Comparison of ENCODE assay signal across 15 cellular contexts in genomic region chr2:61949458-61950107, GRCh38. TPM values are rescaled to one million over a fixed set of nuclear protein-coding genes. Genes with fewer than 3 reads are reported as not detected.
DNase-seq lines count a peak whose midpoint lies in the region; ATAC-seq and TF ChIP-seq lines count a peak whose summit lies in the region.
"Had no signal": no experiment of that assay in that cellular context is flagged by ENCODE, and none has a peak within 500 bp of the region (broad histone marks: within the 10 kb centered on the region; RNA-seq: fewer than 3 reads in every experiment).

No MANE protein-coding gene starts in this region.

- H3K4me2 ChIP-seq in HCT116 (ENCODE audit: low read length), result 0 out of 2 replicates have a peak overlapping the region, but pooled peaks have one; percentile 3

- H3K27me3 ChIP-seq in HCT116 (ENCODE audit: insufficient read depth, low read length), result no peaks in the 10 kb centered on the region
- H3K27me3 ChIP-seq in testis, result no peaks in the 10 kb centered on the region
- H3K27me3 ChIP-seq in CD8-positive, alpha-beta memory T cell (ENCODE audit: insufficient read depth, low read length, poor library complexity, severe bottlenecking), result no peaks in the 10 kb centered on the region

- TF ChIP-seq CTCF in HCT116 (IDR thresholded peaks at IDR 0.05 in 2 of 3, conservative IDR thresholded peaks at IDR 0.05 in 1 of 3; ENCODE audit: borderline replicate concordance in 1 of 3, insufficient read depth in 1 of 3, low read depth in 2 of 3, low read length in 2 of 3) (no peak), testis (IDR thresholded peaks at IDR 0.05) (no peak)

- intact Hi-C loops in HCT116 (cut with micrococcal nuclease) (no loop called here), testis (cut with DNase I; ENCODE audit: low total_unique reads) (no loop called here)

- no peak overlapping the region for H3K4me3 ChIP-seq in HCT116 (replicated peaks in 1 of 2; ENCODE audit: low read depth in 1 of 2, low read length in 2 of 2)
- no peak overlapping the region for H3K4me3 ChIP-seq in testis
- H3K4me3 ChIP-seq in CD8-positive, alpha-beta memory T cell (ENCODE audit: low read length), result no peak overlapping the region

- ATAC-seq in HCT116 (no peak), left lobe of liver (peak; percentile 33), GM18867 (IDR thresholded peaks at IDR 0.05; ENCODE audit: unreplicated experiment) (no peak)
- ATAC-seq: activated CD8-positive, alpha-beta T cell treated with anti-CD3 and anti-CD28 coated beads for 36 hours had no signal

- H3K9ac ChIP-seq in HCT116 (ENCODE audit: low read length), result no peak overlapping the region

- no peaks in the 10 kb centered on the region for H3K9me2 ChIP-seq in HCT116 (ENCODE audit: insufficient read depth)

- CTCF ChIA-PET in HCT116 (lab: Charles Lee), result no interaction called here
- CTCF ChIA-PET in CD8-positive, alpha-beta memory T cell (lab: Charles Lee), result no interaction called here

- H3K27me3 Mint-ChIP-seq in CD8-positive, alpha-beta memory T cell, result no peaks in the 10 kb centered on the region
- H3K27me3 Mint-ChIP-seq: activated CD8-positive, alpha-beta T cell treated with anti-CD3 and anti-CD28 coated beads for 36 hours had no signal

- 60 to 70% methylated on average over 5 of the region's 5 CpGs for WGBS in testis, 2 donors

- DNase-seq in HCT116 (ENCODE audit: low read depth, low spot score), result no peak
- DNase-seq in SK-MEL-5 (ENCODE audit: low read depth, low spot score), result peak; percentile 56
- DNase-seq in left lobe of liver (ENCODE audit: low spot score), result no peak
- peak; percentile 34 for DNase-seq in testis
- no peak for DNase-seq in CD8-positive, alpha-beta memory T cell
- no peak for DNase-seq in GM19240 (ENCODE audit: insufficient read length, low spot score)
- DNase-seq: activated CD8-positive, alpha-beta T cell treated with anti-CD3 and anti-CD28 coated beads for 36 hours; activated effector memory CD4-positive, alpha-beta T cell treated with Interleukin-2 at 50 U/mL for 16 hours; endodermal cell; immature natural killer cell; NCI-H1436; NCI-H526; T1000 had no signal

- no peak overlapping the region for H3K27ac ChIP-seq in HCT116 (ENCODE audit: low read depth, low read length)
- peak overlapping the region; percentile 73 to 81 for H3K27ac ChIP-seq in testis
- no peak overlapping the region for H3K27ac ChIP-seq in CD8-positive, alpha-beta memory T cell (ENCODE audit: low read depth, low read length)

- TF ChIP-seq POLR2A in HCT116 (IDR thresholded peaks at IDR 0.05; ENCODE audit: borderline replicate concordance, extremely low read depth, insufficient read depth, insufficient read length) (no peak), testis (IDR thresholded peaks at IDR 0.05) (no peak)

- H2AFZ ChIP-seq in HCT116 (ENCODE audit: low read depth, low read length, poor library complexity, severe bottlenecking), result no peak overlapping the region

- H3K27ac Mint-ChIP-seq in CD8-positive, alpha-beta memory T cell, result peak overlapping the region in 1 of 8 donors; percentile 35
- H3K27ac Mint-ChIP-seq: activated CD8-positive, alpha-beta T cell treated with anti-CD3 and anti-CD28 coated beads for 36 hours; CD14-positive monocyte; endodermal cell; immature natural killer cell had no signal

- no peaks in the 10 kb centered on the region for H4K20me1 ChIP-seq in HCT116 (ENCODE audit: insufficient read depth)

- POLR2A ChIA-PET in HCT116 (lab: Charles Lee), result no interaction called here
- POLR2A ChIA-PET in CD8-positive, alpha-beta memory T cell (lab: Charles Lee), result no interaction called here

- TF ChIP-seq RAD21 in HCT116 (IDR thresholded peaks at IDR 0.05; ENCODE audit: low read depth), result no peak

- no peaks in the 10 kb centered on the region; the same call in 1 of the 2 replicates for H3K79me2 ChIP-seq in HCT116 (ENCODE audit: insufficient read depth, low read length)

- RAD21 ChIA-PET in HCT116 (lab: Charles Lee; ENCODE audit: low non-redundant PET in 1 of 2, low total read pairs in 2 of 2, uncharacterized antibody in 2 of 2, unreplicated experiment in 2 of 2), result no interaction called here

- no peaks in the 10 kb centered on the region for H3K4me1 Mint-ChIP-seq in CD8-positive, alpha-beta memory T cell
- H3K4me1 Mint-ChIP-seq: endodermal cell had no signal

- in situ Hi-C loops in SK-MEL-5 (cut with HindIII; ENCODE audit: low pct_unique_long_range_greater_than_20kb, low sequenced_read_pairs), result no loop called here

- H3K9me3 ChIP-seq in HCT116 (ENCODE audit: control insufficient read depth in 1 of 2, insufficient read depth in 1 of 2, low read depth in 1 of 2, low read length in 2 of 2), result 0 out of 4 replicates have a peak, but pooled peaks cover 0 to 5% of the 10 kb centered on the region in 2 experiments
- H3K9me3 ChIP-seq in testis, result no peaks in the 10 kb centered on the region
- no peaks in the 10 kb centered on the region for H3K9me3 ChIP-seq in CD8-positive, alpha-beta memory T cell (ENCODE audit: low read length)

- H3K9me3 Mint-ChIP-seq in CD8-positive, alpha-beta memory T cell, result no peaks in the 10 kb centered on the region
- H3K9me3 Mint-ChIP-seq: immature natural killer cell had no signal

- peaks cover 5 to 14% (median 11%) of the 10 kb centered on the region in 3 donors for H3K36me3 Mint-ChIP-seq in CD8-positive, alpha-beta memory T cell

- no TSS peak for BruUV-seq in HCT116 (replicated peaks; lab: Mats Ljungman, UMichigan)

- H3K4me1 ChIP-seq in HCT116 (ENCODE audit: control insufficient read depth in 1 of 2, insufficient read depth in 2 of 2, low read length in 2 of 2), result peaks cover 17 to 22% of the 10 kb centered on the region in 2 experiments
- peaks cover 25% of the 10 kb centered on the region for H3K4me1 ChIP-seq in testis
- no peaks in the 10 kb centered on the region for H3K4me1 ChIP-seq in CD8-positive, alpha-beta memory T cell (ENCODE audit: insufficient read depth, low read length)

- no peaks in the 10 kb centered on the region for H3K36me3 ChIP-seq in HCT116 (ENCODE audit: control insufficient read depth in 1 of 2, insufficient read depth in 2 of 2, low read length in 2 of 2)
- H3K36me3 ChIP-seq in testis (ENCODE audit: low read depth, missing control alignments), result no peaks in the 10 kb centered on the region
- no peaks in the 10 kb centered on the region for H3K36me3 ChIP-seq in CD8-positive, alpha-beta memory T cell (ENCODE audit: insufficient read depth, low read length)

- H3K4me3 Mint-ChIP-seq in CD8-positive, alpha-beta memory T cell, result no peak overlapping the region
- H3K4me3 Mint-ChIP-seq: activated CD8-positive, alpha-beta T cell treated with anti-CD3 and anti-CD28 coated beads for 36 hours; endodermal cell; immature natural killer cell had no signal

TF ChIP-seq in HCT116, 20 proteins besides CTCF, POLR2A, EP300 and RAD21 (continues in another document):
- TF ChIP-seq CEBPB (IDR thresholded peaks at IDR 0.05; ENCODE audit: low read depth) (no peak), MAX (IDR thresholded peaks at IDR 0.05) (no peak), ELF1 (IDR thresholded peaks at IDR 0.05; ENCODE audit: borderline replicate concordance, low read depth) (no peak), CBX3 (IDR thresholded peaks at IDR 0.05; ENCODE audit: low read depth) (no peak), EZH2phosphoT487 (IDR thresholded peaks at IDR 0.05; ENCODE audit: borderline replicate concordance) (no peak), EZH2 (IDR thresholded peaks at IDR 0.05) (no peak), SIN3A (IDR thresholded peaks at IDR 0.05; ENCODE audit: low read depth) (no peak), REST (IDR thresholded peaks at IDR 0.05; ENCODE audit: low read depth) (no peak), ZNF274 (IDR thresholded peaks at IDR 0.05; ENCODE audit: low read depth, low read length) (no peak), EGR1 (IDR thresholded peaks at IDR 0.05; ENCODE audit: low read depth) (no peak), ZFX (IDR thresholded peaks at IDR 0.05) (no peak)

RNA-seq across cellular contexts. Expression of gene COMMD1, which starts 44.1 kb away (rescaled TPM):
- total RNA-seq in HCT116 (2021; ENCODE audit: unreplicated experiment) (16.1 TPM), left lobe of liver (16.5 TPM), testis (10 to 100 TPM; 61.7 to 87.9 TPM)
- polyA plus RNA-seq in HCT116 (2012), result 11.7 and 14.7 TPM in 2 replicates
- 51.2 and 54.1 TPM in 2 replicates for total RNA-seq in SK-MEL-5 (2014; rRNA removed; shearing (Covaris generic))
- 42.5 and 43.1 TPM in 2 replicates for polyA plus RNA-seq in SK-MEL-5 (2015; cell fraction: cytosol; rRNA removed)
- 8.7 and 12.4 TPM in 2 replicates for polyA plus RNA-seq in SK-MEL-5 (2015; cell fraction: nucleus; rRNA removed)
- 85.2 TPM for polyA plus RNA-seq in testis (ENCODE audit: insufficient read depth, low read depth, low replicate concordance)
- 10 to 100 TPM; 36.4 to 41.2 TPM for total RNA-seq in CD8-positive, alpha-beta memory T cell
- polyA plus RNA-seq in CD8-positive, alpha-beta memory T cell, result 54.6 TPM

Comparison
In these comparisons a context has a peak if more than half of its experiments do, and no peak if none do; other contexts are left out.
1. DNase-seq: peak in SK-MEL-5 (single experiment) and testis (single experiment); none in HCT116 (single experiment), left lobe of liver (single experiment), CD8-positive, alpha-beta memory T cell (0 of 5) and GM19240 (single experiment).
2. H3K27ac ChIP-seq: peak in testis (2 of 2); none in HCT116 (single experiment) and CD8-positive, alpha-beta memory T cell (single experiment).